In genomic region chr10:80182986-80183385, GRCh38 we compare ENCODE assay signal across 1 cellular context.
TF ChIP-seq lines count a peak whose summit lies in the region.

No MANE protein-coding gene starts in this region.

TF ChIP-seq in HepG2, 621 proteins besides CTCF, POLR2A, EP300 and RAD21:
- no peak for TF ChIP-seq ATF7 (IDR thresholded peaks at IDR 0.05)
- no peak for TF ChIP-seq ATF7 (CRISPR knock-in tag; IDR thresholded peaks at IDR 0.05)
- no peak for TF ChIP-seq ZNF468 (CRISPR knock-in tag; IDR thresholded peaks at IDR 0.05)
- TF ChIP-seq EHMT2 (IDR thresholded peaks at IDR 0.05; ENCODE audit: borderline replicate concordance, low read depth, low read length) = no peak
- no peak for TF ChIP-seq ZNF556 (CRISPR knock-in tag; IDR thresholded peaks at IDR 0.05; ENCODE audit: borderline replicate concordance)
- TF ChIP-seq RBM22 (optimal IDR thresholded peaks at IDR 0.05; ENCODE audit: low read length) = peak; percentile 28
- TF ChIP-seq ZNF33A (CRISPR knock-in tag; IDR thresholded peaks at IDR 0.05; ENCODE audit: borderline replicate concordance) = no peak
